In genomic region chr7:27108390-27109127, GRCh38 we compare ENCODE assay signal across 12 cellular contexts. TPM values are rescaled to one million over a fixed set of nuclear protein-coding genes. Genes with fewer than 3 reads are reported as not detected.
DNase-seq lines count a peak whose midpoint lies in the region; ATAC-seq and TF ChIP-seq lines count a peak whose summit lies in the region.
"Had no signal": no experiment of that assay in that cellular context is flagged by ENCODE, and none has a peak within 500 bp of the region (broad histone marks: within the 10 kb centered on the region; RNA-seq: fewer than 3 reads in every experiment).

No MANE protein-coding gene starts in this region.

- peaks cover 0 to 10% (median 3%) of the 10 kb centered on the region in 5 experiments for H3K9me3 Mint-ChIP-seq in brain
- H3K9me3 Mint-ChIP-seq: activated T-helper 1 cell treated with anti-CD3 and anti-CD28 coated beads, Interleukin-12 subunit alpha, Interleukin-12 subunit beta, Interleukin-2, Interleukin-4 antibody, amounts not matched to agents 30 ng/mL and 10 ng/mL and 1 ng/mL, durations not matched to agents 14 hours and 24 hours and 36 hours; T-helper 2 cell treated with Interferon-gamma antibody and Interleukin-4, amounts not matched to agents 5 μg/mL and 100 μg/mL, for 36 hours had no signal

- peaks cover 12% of the 10 kb centered on the region for H3K79me2 ChIP-seq in osteoblast (ENCODE audit: insufficient read depth, low read length)

- DNase-seq in DMS53 treated with DMSO at 0.1 percent for 48 hours (lab: John Stamatoyannopoulos, UW; ENCODE audit: unreplicated experiment) (peak; percentile 12), osteoblast (ENCODE audit: insufficient read length, low spot score, missing footprints) (peak; percentile 96), NCI-H82 (lab: John Stamatoyannopoulos, UW) (no peak)
- DNase-seq in stimulated activated naive CD4-positive, alpha-beta T cell treated with Interleukin-2 at 50 U/mL for 16 hours (lab: John Stamatoyannopoulos, UW), result no peak
- DNase-seq: NCI-H774 had no signal

- H3K9me3 ChIP-seq in iPS-15b (ENCODE audit: control insufficient read depth, insufficient read depth, low read length) (no peaks in the 10 kb centered on the region), osteoblast (ENCODE audit: low read depth, low read length) (no peaks in the 10 kb centered on the region)
- H3K9me3 ChIP-seq: ovary had no signal

- H2AFZ ChIP-seq in osteoblast (ENCODE audit: low read length), result no peak overlapping the region

- peak overlapping the region in 4 of 5 experiments; percentile 73 to 95 (median 92) for H3K27ac Mint-ChIP-seq in brain
- H3K27ac Mint-ChIP-seq: activated T-helper 1 cell treated with anti-CD3 and anti-CD28 coated beads, Interleukin-12 subunit alpha, Interleukin-12 subunit beta, Interleukin-2, Interleukin-4 antibody, amounts not matched to agents 30 ng/mL and 10 ng/mL and 1 ng/mL, durations not matched to agents 14 hours and 24 hours and 36 hours; T-helper 2 cell treated with Interferon-gamma antibody and Interleukin-4, amounts not matched to agents 5 μg/mL and 100 μg/mL, for 36 hours had no signal

- H3K4me3 Mint-ChIP-seq in brain, result peak overlapping the region in 4 of 5 experiments; percentile 74 to 91 (median 80)
- H3K4me3 Mint-ChIP-seq: activated T-helper 1 cell treated with anti-CD3 and anti-CD28 coated beads, Interleukin-12 subunit alpha, Interleukin-12 subunit beta, Interleukin-2, Interleukin-4 antibody, amounts not matched to agents 30 ng/mL and 10 ng/mL and 1 ng/mL, durations not matched to agents 14 hours and 24 hours and 36 hours; T-helper 2 cell treated with Interferon-gamma antibody and Interleukin-4, amounts not matched to agents 5 μg/mL and 100 μg/mL, for 36 hours had no signal

- peaks cover 3% of the 10 kb centered on the region for H3K36me3 Mint-ChIP-seq in brain

- H3K27me3 Mint-ChIP-seq in brain, result peaks cover 99% of the 10 kb centered on the region

- H3K36me3 ChIP-seq in iPS-15b (ENCODE audit: control insufficient read depth, insufficient read depth, low read length) (no peaks in the 10 kb centered on the region), osteoblast (ENCODE audit: insufficient read depth, low read length) (no peaks in the 10 kb centered on the region)
- H3K36me3 ChIP-seq: ovary had no signal

- H3K27me3 ChIP-seq in iPS-15b (ENCODE audit: control insufficient read depth, insufficient read depth, low read length) (peaks cover 99% of the 10 kb centered on the region), osteoblast (ENCODE audit: insufficient read depth, low read length) (no peaks in the 10 kb centered on the region)

- H3K4me1 Mint-ChIP-seq in brain, result peaks cover 44% of the 10 kb centered on the region

- H3K27ac ChIP-seq in osteoblast (ENCODE audit: low read depth, low read length), result no peak overlapping the region
- H3K27ac ChIP-seq: ovary had no signal

- no peak for TF ChIP-seq CTCF in brain (conservative IDR thresholded peaks at IDR 0.05)
- TF ChIP-seq CTCF in osteoblast (IDR thresholded peaks at IDR 0.05; ENCODE audit: extremely low read depth, low read depth, low read length), result no peak

- H3K4me1 ChIP-seq in iPS-15b (ENCODE audit: control insufficient read depth, insufficient read depth, low read length), result peaks cover 3% of the 10 kb centered on the region
- peaks cover 44% of the 10 kb centered on the region for H3K4me1 ChIP-seq in osteoblast (ENCODE audit: insufficient read depth, low read length)

- ATAC-seq in HG02885 (IDR thresholded peaks at IDR 0.05; ENCODE audit: poor library complexity, unreplicated experiment), result no peak
- no peak for ATAC-seq in HG03378 (IDR thresholded peaks at IDR 0.05; ENCODE audit: unreplicated experiment)

- peaks cover 5% of the 10 kb centered on the region for H4K20me1 ChIP-seq in osteoblast (ENCODE audit: insufficient read depth, low read length)

- H3K4me2 ChIP-seq in osteoblast (ENCODE audit: insufficient read depth, low read length), result peak overlapping the region; percentile 10

- H3K9ac ChIP-seq in iPS-15b (ENCODE audit: low read depth, low read length), result no peak overlapping the region

- H3K4me3 ChIP-seq in iPS-15b (ENCODE audit: low read depth, low read length) (peak overlapping the region; percentile 39), osteoblast (ENCODE audit: insufficient read depth, low read length) (no peak overlapping the region)

RNA-seq across cellular contexts. Expression of gene HOXA2, which starts 6.1 kb away (rescaled TPM):
- not detected for polyA plus RNA-seq in brain (ENCODE audit: insufficient read depth, low read depth, low replicate concordance)
- total RNA-seq in osteoblast, result 0.36 and 0.59 TPM in 2 replicates
- total RNA-seq: activated T-helper 1 cell treated with anti-CD3 and anti-CD28 coated beads, Interleukin-12 subunit alpha, Interleukin-12 subunit beta, Interleukin-2, Interleukin-4 antibody, amounts not matched to agents 30 ng/mL and 10 ng/mL and 1 ng/mL, durations not matched to agents 14 hours and 24 hours and 36 hours had no signal

RNA-seq across cellular contexts. Expression of gene HOXA1, which starts 12.8 kb away (rescaled TPM):
- polyA plus RNA-seq in brain (ENCODE audit: insufficient read depth, low read depth, low replicate concordance), result not detected
- 0.72 and 1.5 TPM in 2 replicates for total RNA-seq in osteoblast

RNA-seq across cellular contexts. Expression of gene HOXA4, which starts 22.0 kb away (rescaled TPM):
- 1.1 TPM for polyA plus RNA-seq in brain (ENCODE audit: insufficient read depth, low read depth, low replicate concordance)
- 0.72 and 1.2 TPM in 2 replicates for total RNA-seq in osteoblast
- total RNA-seq: activated T-helper 1 cell treated with anti-CD3 and anti-CD28 coated beads, Interleukin-12 subunit alpha, Interleukin-12 subunit beta, Interleukin-2, Interleukin-4 antibody, amounts not matched to agents 30 ng/mL and 10 ng/mL and 1 ng/mL, durations not matched to agents 14 hours and 24 hours and 36 hours had no signal

RNA-seq across cellular contexts. Expression of gene HOXA5, which starts 34.9 kb away (rescaled TPM):
- 25.3 TPM for polyA plus RNA-seq in brain (ENCODE audit: insufficient read depth, low read depth, low replicate concordance)
- total RNA-seq in osteoblast, result 3.2 and 5.8 TPM in 2 replicates
- total RNA-seq: activated T-helper 1 cell treated with anti-CD3 and anti-CD28 coated beads, Interleukin-12 subunit alpha, Interleukin-12 subunit beta, Interleukin-2, Interleukin-4 antibody, amounts not matched to agents 30 ng/mL and 10 ng/mL and 1 ng/mL, durations not matched to agents 14 hours and 24 hours and 36 hours had no signal

RNA-seq across cellular contexts. Expression of gene HOXA6, which starts 39.0 kb away (rescaled TPM):
- polyA plus RNA-seq in brain (ENCODE audit: insufficient read depth, low read depth, low replicate concordance), result 14.9 TPM
- 5.0 and 7.6 TPM in 2 replicates for total RNA-seq in osteoblast
- total RNA-seq: activated T-helper 1 cell treated with anti-CD3 and anti-CD28 coated beads, Interleukin-12 subunit alpha, Interleukin-12 subunit beta, Interleukin-2, Interleukin-4 antibody, amounts not matched to agents 30 ng/mL and 10 ng/mL and 1 ng/mL, durations not matched to agents 14 hours and 24 hours and 36 hours had no signal

Comparison
In these comparisons a context has a peak if more than half of its experiments do, and no peak if none do; other contexts are left out.
1. DNase-seq: peak in DMS53 treated with DMSO at 0.1 percent for 48 hours (single experiment) and osteoblast (single experiment); none in NCI-H82 (single experiment) and stimulated activated naive CD4-positive, alpha-beta T cell treated with Interleukin-2 at 50 U/mL for 16 hours (single experiment).